1 cellular context compared by ENCODE assay signal in the genomic region with DNA sequence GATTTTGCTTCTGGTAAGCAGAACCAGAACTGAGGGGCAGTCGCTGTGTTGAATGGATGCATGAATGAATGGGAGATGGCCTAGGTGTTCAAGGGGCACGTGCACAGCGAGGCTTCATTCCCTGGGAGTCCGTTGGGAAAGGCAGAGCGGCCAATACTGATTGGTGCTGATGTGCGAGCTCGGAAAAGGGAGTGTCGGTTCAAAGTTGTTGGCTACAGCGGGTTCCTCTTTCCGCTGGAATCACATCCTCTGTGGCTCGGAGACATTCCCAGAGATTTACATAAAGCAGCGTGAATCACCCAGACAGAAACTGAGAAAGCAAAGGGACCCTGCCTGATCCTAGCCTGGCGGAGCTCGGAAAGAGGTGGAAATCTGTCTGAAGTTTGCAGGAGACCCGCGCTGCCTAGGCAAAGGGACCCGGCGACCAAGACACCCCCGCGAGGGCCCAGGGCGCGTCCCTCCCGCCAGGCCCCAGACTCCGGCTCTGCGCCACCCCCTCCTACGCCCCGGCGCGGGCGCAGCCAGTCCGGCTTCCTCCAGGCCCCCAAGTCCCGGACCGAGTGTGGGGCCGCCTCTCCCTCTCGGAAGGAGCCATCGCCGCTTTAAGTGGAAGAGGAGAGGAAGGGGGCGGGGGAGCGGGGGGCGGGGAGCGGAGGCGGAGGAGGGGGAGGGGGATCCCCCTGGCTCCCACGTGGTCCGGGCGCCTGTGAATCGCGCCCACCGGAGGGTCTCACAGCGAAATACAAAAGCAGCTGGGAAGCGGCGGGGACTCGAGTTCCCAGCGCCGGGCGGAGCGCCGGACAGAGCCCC.
TF ChIP-seq lines count a peak whose summit lies in the region.

A gene with protein sequence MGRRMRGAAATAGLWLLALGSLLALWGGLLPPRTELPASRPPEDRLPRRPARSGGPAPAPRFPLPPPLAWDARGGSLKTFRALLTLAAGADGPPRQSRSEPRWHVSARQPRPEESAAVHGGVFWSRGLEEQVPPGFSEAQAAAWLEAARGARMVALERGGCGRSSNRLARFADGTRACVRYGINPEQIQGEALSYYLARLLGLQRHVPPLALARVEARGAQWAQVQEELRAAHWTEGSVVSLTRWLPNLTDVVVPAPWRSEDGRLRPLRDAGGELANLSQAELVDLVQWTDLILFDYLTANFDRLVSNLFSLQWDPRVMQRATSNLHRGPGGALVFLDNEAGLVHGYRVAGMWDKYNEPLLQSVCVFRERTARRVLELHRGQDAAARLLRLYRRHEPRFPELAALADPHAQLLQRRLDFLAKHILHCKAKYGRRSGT (plus strand): TSS at position 774 of the 810 bp plus-strand sequence. CDS start 177 bp downstream, outside the sequence.

TF ChIP-seq in HEK293, 187 proteins besides CTCF, POLR2A, EP300 and RAD21 (continued from another document and continues in another):
- TF ChIP-seq IKZF3 (tag by site-specific recombination; IDR thresholded peaks at IDR 0.05) (peak; percentile 54; the same call in 1 of the 2 replicates), ZNF221 (tag by site-specific recombination; IDR thresholded peaks at IDR 0.05; ENCODE audit: borderline replicate concordance) (no peak), ZNF37A (tag by site-specific recombination; IDR thresholded peaks at IDR 0.05) (no peak), ZBTB17 (tag by site-specific recombination; IDR thresholded peaks at IDR 0.05) (peak; percentile 83), SETDB1 (IDR thresholded peaks at IDR 0.05; ENCODE audit: insufficient read length, low read length) (peak; percentile 64), ZNF48 (tag by site-specific recombination; IDR thresholded peaks at IDR 0.05) (no peak), ZNF558 (tag by site-specific recombination; IDR thresholded peaks at IDR 0.05) (no peak), SP7 (tag by site-specific recombination; IDR thresholded peaks at IDR 0.05) (peak; percentile 56; the same call in 1 of the 2 replicates), ZNF292 (tag by site-specific recombination; IDR thresholded peaks at IDR 0.05; ENCODE audit: borderline replicate concordance, low read depth) (no peak), ZNF747 (tag by site-specific recombination; IDR thresholded peaks at IDR 0.05) (no peak), ZNF350 (tag by site-specific recombination; IDR thresholded peaks at IDR 0.05) (no peak), ZNF169 (tag by site-specific recombination; IDR thresholded peaks at IDR 0.05) (no peak), ZNF391 (tag by site-specific recombination; IDR thresholded peaks at IDR 0.05; ENCODE audit: borderline replicate concordance, low read depth) (no peak), KLF9 (tag by site-specific recombination; IDR thresholded peaks at IDR 0.05; ENCODE audit: low read depth) (peak; percentile 35; the same call in 1 of the 2 replicates), ZBTB48 (tag by site-specific recombination; IDR thresholded peaks at IDR 0.05) (peak; percentile 80), OVOL3 (tag by site-specific recombination; IDR thresholded peaks at IDR 0.05) (no peak), ZNF248 (tag by site-specific recombination; IDR thresholded peaks at IDR 0.05) (no peak), ZBTB1 (tag by site-specific recombination; IDR thresholded peaks at IDR 0.05) (no peak), ZNF140 (tag by site-specific recombination; IDR thresholded peaks at IDR 0.05) (no peak), ZNF791 (tag by site-specific recombination; IDR thresholded peaks at IDR 0.05) (no peak), ZNF768 (tag by site-specific recombination; IDR thresholded peaks at IDR 0.05) (no peak), SP2 (tag by site-specific recombination; IDR thresholded peaks at IDR 0.05) (peak; percentile 61), ZNF112 (tag by site-specific recombination; IDR thresholded peaks at IDR 0.05) (no peak), EGR2 (tag by site-specific recombination; IDR thresholded peaks at IDR 0.05; ENCODE audit: low read depth) (peak; percentile 38; the same call in 1 of the 2 replicates), ZNF214 (tag by site-specific recombination; IDR thresholded peaks at IDR 0.05; ENCODE audit: borderline replicate concordance) (no peak), ZNF16 (tag by site-specific recombination; IDR thresholded peaks at IDR 0.05; ENCODE audit: low read depth) (no peak), ZNF354C (tag by site-specific recombination; IDR thresholded peaks at IDR 0.05; ENCODE audit: borderline replicate concordance, low read depth) (no peak), ZNF2 (tag by site-specific recombination; IDR thresholded peaks at IDR 0.05) (peak; percentile 33; the same call in 1 of the 2 replicates), ZNF433 (tag by site-specific recombination; IDR thresholded peaks at IDR 0.05; ENCODE audit: low read depth) (no peak), ZNF571 (tag by site-specific recombination; IDR thresholded peaks at IDR 0.05) (no peak), ZNF658 (tag by site-specific recombination; IDR thresholded peaks at IDR 0.05) (no peak), ZNF404 (tag by site-specific recombination; IDR thresholded peaks at IDR 0.05) (no peak), ZNF600 (tag by site-specific recombination; IDR thresholded peaks at IDR 0.05) (peak; percentile 73), ZBTB7A (tag by site-specific recombination; IDR thresholded peaks at IDR 0.05; ENCODE audit: low read depth) (no peak), ZNF423 (tag by site-specific recombination; IDR thresholded peaks at IDR 0.05) (no peak), ZNF19 (tag by site-specific recombination; IDR thresholded peaks at IDR 0.05; ENCODE audit: low read depth) (no peak), KLF16 (tag by site-specific recombination; IDR thresholded peaks at IDR 0.05) (no peak), ZNF548 (tag by site-specific recombination; IDR thresholded peaks at IDR 0.05) (no peak), ZXDB (tag by site-specific recombination; IDR thresholded peaks at IDR 0.05) (peak; percentile 59; the same call in 1 of the 2 replicates), OSR2 (tag by site-specific recombination; IDR thresholded peaks at IDR 0.05) (no peak), ZNF501 (tag by site-specific recombination; IDR thresholded peaks at IDR 0.05) (peak; percentile 54; the same call in 1 of the 2 replicates), WT1 (tag by site-specific recombination; IDR thresholded peaks at IDR 0.05) (peak; percentile 62), ZNF302 (tag by site-specific recombination; IDR thresholded peaks at IDR 0.05; ENCODE audit: low read depth) (no peak)
- TF ChIP-seq, protein P1, sequence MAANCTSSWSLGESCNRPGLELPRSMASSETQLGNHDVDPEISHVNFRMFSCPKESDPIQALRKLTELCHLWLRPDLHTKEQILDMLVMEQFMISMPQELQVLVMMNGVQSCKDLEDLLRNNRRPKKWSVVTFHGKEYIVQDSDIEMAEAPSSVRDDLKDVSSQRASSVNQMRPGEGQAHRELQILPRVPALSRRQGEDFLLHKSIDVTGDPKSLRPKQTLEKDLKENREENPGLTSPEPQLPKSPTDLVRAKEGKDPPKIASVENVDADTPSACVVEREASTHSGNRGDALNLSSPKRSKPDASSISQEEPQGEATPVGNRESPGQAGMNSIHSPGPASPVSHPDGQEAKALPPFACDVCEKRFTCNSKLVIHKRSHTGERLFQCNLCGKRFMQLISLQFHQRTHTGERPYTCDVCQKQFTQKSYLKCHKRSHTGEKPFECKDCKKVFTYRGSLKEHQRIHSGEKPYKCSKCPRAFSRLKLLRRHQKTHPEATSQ (tag by site-specific recombination; IDR thresholded peaks at IDR 0.05) = no peak
- TF ChIP-seq, protein P2, sequence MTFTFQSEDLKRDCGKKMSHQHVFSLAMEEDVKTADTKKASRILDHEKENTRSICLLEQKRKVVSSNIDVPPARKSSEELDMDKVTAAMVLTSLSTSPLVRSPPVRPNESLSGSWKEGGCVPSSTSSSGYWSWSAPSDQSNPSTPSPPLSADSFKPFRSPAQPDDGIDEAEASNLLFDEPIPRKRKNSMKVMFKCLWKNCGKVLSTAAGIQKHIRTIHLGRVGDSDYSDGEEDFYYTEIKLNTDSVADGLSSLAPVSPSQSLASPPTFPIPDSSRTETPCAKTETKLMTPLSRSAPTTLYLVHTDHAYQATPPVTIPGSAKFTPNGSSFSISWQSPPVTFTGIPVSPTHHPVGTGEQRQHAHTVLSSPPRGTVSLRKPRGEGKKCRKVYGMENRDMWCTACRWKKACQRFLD (tag by site-specific recombination; IDR thresholded peaks at IDR 0.05) = no peak
- TF ChIP-seq, protein P3, sequence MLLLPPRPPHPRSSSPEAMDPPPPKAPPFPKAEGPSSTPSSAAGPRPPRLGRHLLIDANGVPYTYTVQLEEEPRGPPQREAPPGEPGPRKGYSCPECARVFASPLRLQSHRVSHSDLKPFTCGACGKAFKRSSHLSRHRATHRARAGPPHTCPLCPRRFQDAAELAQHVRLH (tag by site-specific recombination; IDR thresholded peaks at IDR 0.05) = no peak
- TF ChIP-seq, protein P4, sequence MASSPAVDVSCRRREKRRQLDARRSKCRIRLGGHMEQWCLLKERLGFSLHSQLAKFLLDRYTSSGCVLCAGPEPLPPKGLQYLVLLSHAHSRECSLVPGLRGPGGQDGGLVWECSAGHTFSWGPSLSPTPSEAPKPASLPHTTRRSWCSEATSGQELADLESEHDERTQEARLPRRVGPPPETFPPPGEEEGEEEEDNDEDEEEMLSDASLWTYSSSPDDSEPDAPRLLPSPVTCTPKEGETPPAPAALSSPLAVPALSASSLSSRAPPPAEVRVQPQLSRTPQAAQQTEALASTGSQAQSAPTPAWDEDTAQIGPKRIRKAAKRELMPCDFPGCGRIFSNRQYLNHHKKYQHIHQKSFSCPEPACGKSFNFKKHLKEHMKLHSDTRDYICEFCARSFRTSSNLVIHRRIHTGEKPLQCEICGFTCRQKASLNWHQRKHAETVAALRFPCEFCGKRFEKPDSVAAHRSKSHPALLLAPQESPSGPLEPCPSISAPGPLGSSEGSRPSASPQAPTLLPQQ (tag by site-specific recombination; IDR thresholded peaks at IDR 0.05) = peak; percentile 100
- TF ChIP-seq, protein P5, sequence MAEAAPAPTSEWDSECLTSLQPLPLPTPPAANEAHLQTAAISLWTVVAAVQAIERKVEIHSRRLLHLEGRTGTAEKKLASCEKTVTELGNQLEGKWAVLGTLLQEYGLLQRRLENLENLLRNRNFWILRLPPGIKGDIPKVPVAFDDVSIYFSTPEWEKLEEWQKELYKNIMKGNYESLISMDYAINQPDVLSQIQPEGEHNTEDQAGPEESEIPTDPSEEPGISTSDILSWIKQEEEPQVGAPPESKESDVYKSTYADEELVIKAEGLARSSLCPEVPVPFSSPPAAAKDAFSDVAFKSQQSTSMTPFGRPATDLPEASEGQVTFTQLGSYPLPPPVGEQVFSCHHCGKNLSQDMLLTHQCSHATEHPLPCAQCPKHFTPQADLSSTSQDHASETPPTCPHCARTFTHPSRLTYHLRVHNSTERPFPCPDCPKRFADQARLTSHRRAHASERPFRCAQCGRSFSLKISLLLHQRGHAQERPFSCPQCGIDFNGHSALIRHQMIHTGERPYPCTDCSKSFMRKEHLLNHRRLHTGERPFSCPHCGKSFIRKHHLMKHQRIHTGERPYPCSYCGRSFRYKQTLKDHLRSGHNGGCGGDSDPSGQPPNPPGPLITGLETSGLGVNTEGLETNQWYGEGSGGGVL (tag by site-specific recombination; IDR thresholded peaks at IDR 0.05) = peak; percentile 39; the same call in 1 of the 2 replicates
- TF ChIP-seq, protein P6, sequence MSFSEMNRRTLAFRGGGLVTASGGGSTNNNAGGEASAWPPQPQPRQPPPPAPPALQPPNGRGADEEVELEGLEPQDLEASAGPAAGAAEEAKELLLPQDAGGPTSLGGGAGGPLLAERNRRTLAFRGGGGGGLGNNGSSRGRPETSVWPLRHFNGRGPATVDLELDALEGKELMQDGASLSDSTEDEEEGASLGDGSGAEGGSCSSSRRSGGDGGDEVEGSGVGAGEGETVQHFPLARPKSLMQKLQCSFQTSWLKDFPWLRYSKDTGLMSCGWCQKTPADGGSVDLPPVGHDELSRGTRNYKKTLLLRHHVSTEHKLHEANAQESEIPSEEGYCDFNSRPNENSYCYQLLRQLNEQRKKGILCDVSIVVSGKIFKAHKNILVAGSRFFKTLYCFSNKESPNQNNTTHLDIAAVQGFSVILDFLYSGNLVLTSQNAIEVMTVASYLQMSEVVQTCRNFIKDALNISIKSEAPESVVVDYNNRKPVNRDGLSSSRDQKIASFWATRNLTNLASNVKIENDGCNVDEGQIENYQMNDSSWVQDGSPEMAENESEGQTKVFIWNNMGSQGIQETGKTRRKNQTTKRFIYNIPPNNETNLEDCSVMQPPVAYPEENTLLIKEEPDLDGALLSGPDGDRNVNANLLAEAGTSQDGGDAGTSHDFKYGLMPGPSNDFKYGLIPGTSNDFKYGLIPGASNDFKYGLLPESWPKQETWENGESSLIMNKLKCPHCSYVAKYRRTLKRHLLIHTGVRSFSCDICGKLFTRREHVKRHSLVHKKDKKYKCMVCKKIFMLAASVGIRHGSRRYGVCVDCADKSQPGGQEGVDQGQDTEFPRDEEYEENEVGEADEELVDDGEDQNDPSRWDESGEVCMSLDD (tag by site-specific recombination; IDR thresholded peaks at IDR 0.05) = no peak
- TF ChIP-seq, protein P7, sequence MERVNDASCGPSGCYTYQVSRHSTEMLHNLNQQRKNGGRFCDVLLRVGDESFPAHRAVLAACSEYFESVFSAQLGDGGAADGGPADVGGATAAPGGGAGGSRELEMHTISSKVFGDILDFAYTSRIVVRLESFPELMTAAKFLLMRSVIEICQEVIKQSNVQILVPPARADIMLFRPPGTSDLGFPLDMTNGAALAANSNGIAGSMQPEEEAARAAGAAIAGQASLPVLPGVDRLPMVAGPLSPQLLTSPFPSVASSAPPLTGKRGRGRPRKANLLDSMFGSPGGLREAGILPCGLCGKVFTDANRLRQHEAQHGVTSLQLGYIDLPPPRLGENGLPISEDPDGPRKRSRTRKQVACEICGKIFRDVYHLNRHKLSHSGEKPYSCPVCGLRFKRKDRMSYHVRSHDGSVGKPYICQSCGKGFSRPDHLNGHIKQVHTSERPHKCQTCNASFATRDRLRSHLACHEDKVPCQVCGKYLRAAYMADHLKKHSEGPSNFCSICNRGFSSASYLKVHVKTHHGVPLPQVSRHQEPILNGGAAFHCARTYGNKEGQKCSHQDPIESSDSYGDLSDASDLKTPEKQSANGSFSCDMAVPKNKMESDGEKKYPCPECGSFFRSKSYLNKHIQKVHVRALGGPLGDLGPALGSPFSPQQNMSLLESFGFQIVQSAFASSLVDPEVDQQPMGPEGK (tag by site-specific recombination; IDR thresholded peaks at IDR 0.05) = peak; percentile 74
- TF ChIP-seq, protein P8, sequence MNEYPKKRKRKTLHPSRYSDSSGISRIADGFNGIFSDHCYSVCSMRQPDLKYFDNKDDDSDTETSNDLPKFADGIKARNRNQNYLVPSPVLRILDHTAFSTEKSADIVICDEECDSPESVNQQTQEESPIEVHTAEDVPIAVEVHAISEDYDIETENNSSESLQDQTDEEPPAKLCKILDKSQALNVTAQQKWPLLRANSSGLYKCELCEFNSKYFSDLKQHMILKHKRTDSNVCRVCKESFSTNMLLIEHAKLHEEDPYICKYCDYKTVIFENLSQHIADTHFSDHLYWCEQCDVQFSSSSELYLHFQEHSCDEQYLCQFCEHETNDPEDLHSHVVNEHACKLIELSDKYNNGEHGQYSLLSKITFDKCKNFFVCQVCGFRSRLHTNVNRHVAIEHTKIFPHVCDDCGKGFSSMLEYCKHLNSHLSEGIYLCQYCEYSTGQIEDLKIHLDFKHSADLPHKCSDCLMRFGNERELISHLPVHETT (tag by site-specific recombination; IDR thresholded peaks at IDR 0.05) = no peak
